8 cellular contexts compared by ENCODE assay signal in genomic region chr19:56066152-56067023, GRCh38. TPM values are rescaled to one million over a fixed set of nuclear protein-coding genes. Genes with fewer than 3 reads are reported as not detected.
A peak's percentile ranks its signal among the peaks of the same experiment; 100 is the strongest.
DNase-seq lines count a peak whose midpoint lies in the region; ATAC-seq and TF ChIP-seq lines count a peak whose summit lies in the region.

No MANE protein-coding gene starts in this region.

- peaks cover 24% of the 10 kb centered on the region for H3K27me3 Mint-ChIP-seq in activated naive CD8-positive, alpha-beta T cell

- peak; percentile 84 for DNase-seq in GM10248 (ENCODE audit: extremely low spot score)
- DNase-seq in Jurkat, Clone E6-1 (ENCODE audit: low read depth, low spot score): peak; percentile 17
- DNase-seq in SK-N-DZ (ENCODE audit: low spot score): peak; percentile 48
- peak; percentile 75 for DNase-seq in left cardiac atrium
- peak; percentile 93 for DNase-seq in retina

- intact Hi-C loops in left cardiac atrium (cut with DNase I): no loop called here

- H3K27ac Mint-ChIP-seq in activated naive CD8-positive, alpha-beta T cell: no peak overlapping the region

- no peaks in the 10 kb centered on the region for H3K36me3 Mint-ChIP-seq in activated naive CD8-positive, alpha-beta T cell

- ATAC-seq in left cardiac atrium (peak; percentile 68 to 77), GM19324 (IDR thresholded peaks at IDR 0.05; ENCODE audit: low FRiP score, unreplicated experiment) (no peak), HG02610 (IDR thresholded peaks at IDR 0.05; ENCODE audit: unreplicated experiment) (no peak)

- TF ChIP-seq CTCF in GM10248 (IDR thresholded peaks at IDR 0.05; ENCODE audit: control extremely low read depth, extremely low read depth, low read depth, missing control alignments): peak; percentile 93

- H3K4me3 Mint-ChIP-seq in activated naive CD8-positive, alpha-beta T cell: peak overlapping the region; percentile 66

- no peaks in the 10 kb centered on the region for H3K9me3 Mint-ChIP-seq in activated naive CD8-positive, alpha-beta T cell (ENCODE audit: low read depth)

- peak overlapping the region; percentile 39 for H3K4me3 ChIP-seq in Jurkat, Clone E6-1 (ENCODE audit: low read length)

- POLR2A ChIA-PET in GM10248 (lab: Yijun Ruan, JAX): no interaction called here

- peaks cover 11% of the 10 kb centered on the region for H3K4me1 Mint-ChIP-seq in activated naive CD8-positive, alpha-beta T cell (ENCODE audit: low read depth)

- CTCF ChIA-PET in GM10248 (lab: Yijun Ruan, JAX): interaction anchor here (0.7 to 14.3 kb wide), 45 partner anchors 8 to 298 kb away, joined by 3 to 98 read pairs (median 4); partner anchors contain the start of genes EDDM13 and GALP

RNA-seq across cellular contexts. Expression of gene ZNF787, which starts 54.7 kb away (rescaled TPM):
- 17.8 TPM for polyA plus RNA-seq in Jurkat, Clone E6-1 (2012; ENCODE audit: insufficient read depth, insufficient read length)
- polyA plus RNA-seq in SK-N-DZ (2014; cell fraction: cytosol; rRNA removed): 11.9 and 15.2 TPM in 2 replicates
- 10.7 and 19.6 TPM in 2 replicates for polyA plus RNA-seq in SK-N-DZ (2014; cell fraction: nucleus; rRNA removed)
- total RNA-seq in left cardiac atrium: 10 to 100 TPM; 27.5 to 37.9 TPM

Comparison
In these comparisons a context has a peak if more than half of its experiments do, and no peak if none do; other contexts are left out.
1. DNase-seq: peak in every context shown above with its lines; median percentile 93 in retina; 84 in GM10248; 75 in left cardiac atrium; 48 in SK-N-DZ; 17 in Jurkat, Clone E6-1.
2. ATAC-seq: peak in left cardiac atrium (2 of 2); none in GM19324 (single experiment) and HG02610 (single experiment).